ENCODE assay signal across 20 cellular contexts in the genomic region with DNA sequence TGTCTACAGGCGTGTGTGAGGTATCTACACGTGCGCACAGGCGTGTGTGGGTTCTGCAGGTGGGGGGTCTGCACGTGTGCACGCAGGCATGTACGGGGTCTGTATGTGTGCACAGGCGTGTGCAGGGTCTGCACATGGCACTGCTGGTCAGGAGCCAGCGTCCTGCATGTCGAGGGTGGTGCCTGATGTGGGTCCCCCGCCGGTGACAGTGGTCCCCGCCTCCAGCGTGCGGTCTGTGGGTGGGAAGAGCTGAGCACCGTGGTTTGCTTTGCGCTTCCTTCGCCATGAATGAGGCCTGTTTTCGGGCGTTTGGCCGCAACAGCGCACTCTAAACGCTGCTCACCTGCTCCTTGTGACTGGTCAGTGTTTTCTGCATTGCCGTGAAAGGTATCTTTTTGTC. TPM values are rescaled to one million over a fixed set of nuclear protein-coding genes. Genes with fewer than 3 reads are reported as not detected.
A peak's percentile ranks its signal among the peaks of the same experiment; 100 is the strongest.
DNase-seq lines count a peak whose midpoint lies in the region; ATAC-seq and TF ChIP-seq lines count a peak whose summit lies in the region.
"Had no signal": no experiment of that assay in that cellular context is flagged by ENCODE, and none has a peak within 500 bp of the region (broad histone marks: within the 10 kb centered on the region; RNA-seq: fewer than 3 reads in every experiment).

No MANE protein-coding gene starts in this region.

- no peak overlapping the region for H3K4me3 Mint-ChIP-seq in naive thymus-derived CD4-positive, alpha-beta T cell
- H3K4me3 Mint-ChIP-seq in activated T-helper 17 cell treated with anti-CD3 and anti-CD28 coated beads, Interleukin-2, amount 50 U/mL, for 72 hours: no peak overlapping the region

- DNase-seq in left ventricle myocardium inferior: peak; percentile 10
- no peak for DNase-seq in cardiac septum (ENCODE audit: low spot score)
- no peak for DNase-seq in naive thymus-derived CD4-positive, alpha-beta T cell
- peak; percentile 48 for DNase-seq in sigmoid colon
- DNase-seq in NCI-H2227 (lab: John Stamatoyannopoulos, UW; ENCODE audit: unreplicated experiment): no peak
- DNase-seq in AG08396 (ENCODE audit: low spot score): no peak
- DNase-seq: 8988T, AML-193, C1 segment of cervical spinal cord, EL, GF-D8, Karpas-422, NCI-H1417, NCI-H1694 treated with DMSO at 0.1 percent for 48 hours, NCI-H2081 treated with DMSO at 0.1 percent for 48 hours, NCI-H2171 treated with DMSO at 0.1 percent for 48 hours, NCI-H446, NCI-H526 had no signal

- peak overlapping the region in 1 of 9 donors; percentile 55 for H3K27ac Mint-ChIP-seq in naive thymus-derived CD4-positive, alpha-beta T cell
- H3K27ac Mint-ChIP-seq in activated T-helper 17 cell treated with anti-CD3 and anti-CD28 coated beads, Interleukin-2, amount 50 U/mL, for 72 hours: no peak overlapping the region

- H3K4me1 Mint-ChIP-seq in naive thymus-derived CD4-positive, alpha-beta T cell: peaks cover 0 to 6% (median 0%) of the 10 kb centered on the region in 7 donors
- H3K4me1 Mint-ChIP-seq in activated T-helper 17 cell treated with anti-CD3 and anti-CD28 coated beads, Interleukin-2, amount 50 U/mL, for 72 hours: no peaks in the 10 kb centered on the region

- CTCF ChIA-PET in naive thymus-derived CD4-positive, alpha-beta T cell (lab: Charles Lee): no interaction called here

- 93 to 96% methylated on average over 24 of the region's 24 CpGs for WGBS in sigmoid colon, 2 donors

- TF ChIP-seq POLR2A in sigmoid colon (IDR thresholded peaks at IDR 0.05): no peak

- ATAC-seq in naive thymus-derived CD4-positive, alpha-beta T cell: peak; percentile 12
- ATAC-seq in activated T-helper 17 cell treated with anti-CD3 and anti-CD28 coated beads, Interleukin-2, amount 50 U/mL, for 72 hours (replicated peaks): no peak

- H3K36me3 Mint-ChIP-seq in naive thymus-derived CD4-positive, alpha-beta T cell: peaks cover 16 to 87% (median 49%) of the 10 kb centered on the region in 5 donors
- peaks cover 90% of the 10 kb centered on the region for H3K36me3 Mint-ChIP-seq in activated T-helper 17 cell treated with anti-CD3 and anti-CD28 coated beads, Interleukin-2, amount 50 U/mL, for 72 hours (ENCODE audit: low read depth)

- POLR2A ChIA-PET in naive thymus-derived CD4-positive, alpha-beta T cell (lab: Charles Lee): no interaction called here

- intact Hi-C loops in left ventricle myocardium inferior (cut with micrococcal nuclease): no loop called here
- intact Hi-C loops in cardiac septum (cut with DNase I): no loop called here
- intact Hi-C loops in naive thymus-derived CD4-positive, alpha-beta T cell (cut with micrococcal nuclease): no loop called here
- intact Hi-C loops in sigmoid colon (cut with DNase I): no loop called here

- TF ChIP-seq EP300 in sigmoid colon (IDR thresholded peaks at IDR 0.05): no peak

- H3K36me3 ChIP-seq in left ventricle myocardium inferior: peaks cover 84% of the 10 kb centered on the region
- H3K36me3 ChIP-seq in naive thymus-derived CD4-positive, alpha-beta T cell (ENCODE audit: control insufficient read depth in 2 of 3, insufficient read depth in 3 of 3, low read length in 3 of 3): peaks cover 2 to 93% (median 12%) of the 10 kb centered on the region in 3 experiments
- H3K36me3 ChIP-seq in sigmoid colon: peaks cover 4 to 84% (median 35%) of the 10 kb centered on the region in 4 donors

- TF ChIP-seq CTCF in left ventricle myocardium inferior (IDR thresholded peaks at IDR 0.05; ENCODE audit: borderline replicate concordance): no peak
- TF ChIP-seq CTCF in sigmoid colon (IDR thresholded peaks at IDR 0.05): no peak

- H3K9me3 ChIP-seq in left ventricle myocardium inferior (replicated peaks): peaks cover 4% of the 10 kb centered on the region
- H3K9me3 ChIP-seq in naive thymus-derived CD4-positive, alpha-beta T cell (ENCODE audit: control insufficient read depth in 2 of 3, low read length in 3 of 3): peaks cover 0 to 14% (median 2%) of the 10 kb centered on the region in 3 experiments
- no peaks in the 10 kb centered on the region for H3K9me3 ChIP-seq in sigmoid colon

- peaks cover 0 to 26% (median 3%) of the 10 kb centered on the region in 11 donors for H3K9me3 Mint-ChIP-seq in naive thymus-derived CD4-positive, alpha-beta T cell
- no peaks in the 10 kb centered on the region for H3K9me3 Mint-ChIP-seq in activated T-helper 17 cell treated with anti-CD3 and anti-CD28 coated beads, Interleukin-2, amount 50 U/mL, for 72 hours

- H3K4me3 ChIP-seq in left ventricle myocardium inferior (no peak overlapping the region), sigmoid colon (no peak overlapping the region)
- no peak overlapping the region for H3K4me3 ChIP-seq in naive thymus-derived CD4-positive, alpha-beta T cell (ENCODE audit: low read length)
- H3K4me3 ChIP-seq: Peyer's patch had no signal

- H3K4me1 ChIP-seq in left ventricle myocardium inferior (no peaks in the 10 kb centered on the region), sigmoid colon (no peaks in the 10 kb centered on the region)
- no peaks in the 10 kb centered on the region for H3K4me1 ChIP-seq in naive thymus-derived CD4-positive, alpha-beta T cell (ENCODE audit: control insufficient read depth in 2 of 2, insufficient read depth in 2 of 2, low read length in 2 of 2)
- H3K4me1 ChIP-seq: Peyer's patch had no signal

- H3K27me3 Mint-ChIP-seq in naive thymus-derived CD4-positive, alpha-beta T cell: no peaks in the 10 kb centered on the region
- no peaks in the 10 kb centered on the region for H3K27me3 Mint-ChIP-seq in activated T-helper 17 cell treated with anti-CD3 and anti-CD28 coated beads, Interleukin-2, amount 50 U/mL, for 72 hours

- H3K27ac ChIP-seq in left ventricle myocardium inferior (replicated peaks) (no peak overlapping the region), sigmoid colon (no peak overlapping the region)
- no peak overlapping the region for H3K27ac ChIP-seq in naive thymus-derived CD4-positive, alpha-beta T cell (ENCODE audit: low read depth, low read length)
- H3K27ac ChIP-seq: Peyer's patch had no signal

- H3K27me3 ChIP-seq in left ventricle myocardium inferior (ENCODE audit: low read depth): no peaks in the 10 kb centered on the region
- H3K27me3 ChIP-seq in naive thymus-derived CD4-positive, alpha-beta T cell (ENCODE audit: control insufficient read depth in 2 of 2, insufficient read depth in 2 of 2, low read length in 2 of 2): no peaks in the 10 kb centered on the region
- H3K27me3 ChIP-seq in sigmoid colon: no peaks in the 10 kb centered on the region
- H3K27me3 ChIP-seq: Peyer's patch had no signal

RNA-seq across cellular contexts. Expression of a gene that starts 57.2 kb away (rescaled TPM):
- 7.5 TPM for total RNA-seq in left ventricle myocardium inferior
- 10.8 TPM for total RNA-seq in cardiac septum
- 10 to 100 TPM; 38.8 to 75.3 (median 41.2) TPM for total RNA-seq in naive thymus-derived CD4-positive, alpha-beta T cell
- polyA plus RNA-seq in naive thymus-derived CD4-positive, alpha-beta T cell: 10 to 100 TPM; 11.6 to 30.6 TPM
- total RNA-seq in sigmoid colon: 10 to 100 TPM; 11.1 to 14.7 (median 12.6) TPM
- 10 to 100 TPM; 15.6 to 25.9 (median 22.3) TPM for polyA plus RNA-seq in sigmoid colon
- 10 to 100 TPM; 38.8 to 48.5 TPM for total RNA-seq in activated T-helper 17 cell treated with anti-CD3 and anti-CD28 coated beads, Interleukin-2, amount 50 U/mL, for 72 hours

Comparison
In these comparisons a context has a peak if more than half of its experiments do, and no peak if none do; other contexts are left out.
1. DNase-seq: peak in left ventricle myocardium inferior (single experiment) and sigmoid colon (single experiment); none in cardiac septum (single experiment), naive thymus-derived CD4-positive, alpha-beta T cell (0 of 9), NCI-H2227 (single experiment) and AG08396 (single experiment).